Comparison of ENCODE assay signal across 19 cellular contexts in the genomic region with DNA sequence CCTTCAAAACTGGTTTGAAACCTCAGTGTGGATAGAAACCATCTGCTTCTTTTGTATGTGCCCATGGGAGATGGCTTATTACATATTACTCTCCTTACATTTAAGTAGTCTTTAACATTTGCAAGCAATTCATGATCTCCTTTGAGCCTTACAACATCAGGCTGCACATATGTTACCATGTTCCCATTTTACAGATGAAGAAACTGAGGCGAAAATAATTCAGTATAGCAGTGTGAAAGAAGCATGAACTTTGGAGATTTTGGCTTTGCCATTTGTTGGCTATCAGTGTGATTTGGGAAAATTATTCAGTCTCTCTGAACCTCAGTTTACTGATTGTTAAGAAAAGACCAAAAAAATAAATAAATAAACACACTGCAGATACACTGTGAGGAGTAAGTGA. TPM values are rescaled to one million over a fixed set of nuclear protein-coding genes. Genes with fewer than 3 reads are reported as not detected.
"Had no signal": no experiment of that assay in that cellular context is flagged by ENCODE, and none has a peak within 500 bp of the region (broad histone marks: within the 10 kb centered on the region; RNA-seq: fewer than 3 reads in every experiment).

No MANE protein-coding gene starts in this region.

- DNase-seq: dermis blood vessel endothelial cell; dorsolateral prefrontal cortex; effector CD4-positive, alpha-beta T cell; effector memory CD4-positive, alpha-beta T cell; foreskin keratinocyte; head of caudate nucleus; heart right ventricle; hippocampal formation; left cardiac atrium; left lung; left ventricle myocardium superior; lower lobe of right lung; mesenchymal stem cell; mucosa of descending colon; naive B cell had no signal

- H3K36me3 Mint-ChIP-seq: mesothelial cell of epicardium, naive B cell had no signal

- H3K27ac Mint-ChIP-seq: mesothelial cell of epicardium, naive B cell had no signal

- H3K4me3 Mint-ChIP-seq: mesothelial cell of epicardium, naive B cell had no signal

- H3K4me1 Mint-ChIP-seq: naive B cell had no signal

RNA-seq across cellular contexts. Expression of gene GNAO1, which starts 15.7 kb away (rescaled TPM):
- total RNA-seq: dermis blood vessel endothelial cell, endothelial cell of umbilical vein, lung microvascular endothelial cell, myocyte had no signal
